2 cellular contexts compared by ENCODE assay signal in the genomic region with DNA sequence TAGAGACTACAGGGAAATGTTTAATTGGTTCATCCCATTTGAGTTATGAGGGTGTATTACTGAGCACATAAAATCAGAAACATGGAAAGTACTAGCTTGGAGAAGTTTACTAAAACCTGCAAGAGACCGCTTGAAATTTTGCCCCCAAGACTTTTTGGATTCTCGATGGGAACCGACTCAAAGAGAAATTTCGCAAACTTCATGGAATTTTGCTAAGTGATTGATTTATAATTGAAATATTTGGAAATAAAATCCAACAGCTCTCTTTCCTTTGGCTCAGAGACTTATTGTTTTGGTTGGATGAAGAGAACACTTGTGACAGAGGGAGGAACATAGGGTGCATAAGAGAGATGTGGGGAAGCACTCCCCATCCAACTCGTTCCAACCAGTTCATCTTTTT.
TF ChIP-seq lines count a peak whose summit lies in the region.

No MANE protein-coding gene starts in this region.

TF ChIP-seq in HepG2, 621 proteins besides CTCF, POLR2A, EP300 and RAD21 (continued from another document):
- TF ChIP-seq, protein P1, sequence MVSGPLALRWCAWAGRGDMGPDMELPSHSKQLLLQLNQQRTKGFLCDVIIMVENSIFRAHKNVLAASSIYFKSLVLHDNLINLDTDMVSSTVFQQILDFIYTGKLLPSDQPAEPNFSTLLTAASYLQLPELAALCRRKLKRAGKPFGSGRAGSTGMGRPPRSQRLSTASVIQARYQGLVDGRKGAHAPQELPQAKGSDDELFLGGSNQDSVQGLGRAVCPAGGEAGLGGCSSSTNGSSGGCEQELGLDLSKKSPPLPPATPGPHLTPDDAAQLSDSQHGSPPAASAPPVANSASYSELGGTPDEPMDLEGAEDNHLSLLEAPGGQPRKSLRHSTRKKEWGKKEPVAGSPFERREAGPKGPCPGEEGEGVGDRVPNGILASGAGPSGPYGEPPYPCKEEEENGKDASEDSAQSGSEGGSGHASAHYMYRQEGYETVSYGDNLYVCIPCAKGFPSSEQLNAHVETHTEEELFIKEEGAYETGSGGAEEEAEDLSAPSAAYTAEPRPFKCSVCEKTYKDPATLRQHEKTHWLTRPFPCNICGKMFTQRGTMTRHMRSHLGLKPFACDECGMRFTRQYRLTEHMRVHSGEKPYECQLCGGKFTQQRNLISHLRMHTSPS (CRISPR knock-in tag; IDR thresholded peaks at IDR 0.05; ENCODE audit: low read depth) = no peak
- no peak for TF ChIP-seq SNAPC5 (CRISPR knock-in tag; IDR thresholded peaks at IDR 0.05; ENCODE audit: borderline replicate concordance)
- TF ChIP-seq ZBTB33 (CRISPR knock-in tag; IDR thresholded peaks at IDR 0.05) = no peak
- TF ChIP-seq KMT2B (CRISPR knock-in tag; IDR thresholded peaks at IDR 0.05) = no peak

TF ChIP-seq in WTC11, 78 proteins besides CTCF, POLR2A, EP300 and RAD21 (continued from another document):
- TF ChIP-seq NFYB (CRISPR knock-in tag; conservative IDR thresholded peaks at IDR 0.05; ENCODE audit: low read depth) (no peak), IRF1 (CRISPR knock-in tag; IDR thresholded peaks at IDR 0.05) (no peak), ZNF263 (CRISPR knock-in tag; IDR thresholded peaks at IDR 0.05; ENCODE audit: low read depth) (no peak), MXD4 (CRISPR knock-in tag; IDR thresholded peaks at IDR 0.05; ENCODE audit: borderline replicate concordance) (no peak), FOXP4 (CRISPR knock-in tag; IDR thresholded peaks at IDR 0.05) (no peak), TEAD4 (CRISPR knock-in tag; IDR thresholded peaks at IDR 0.05) (no peak), IRF2 (CRISPR knock-in tag; IDR thresholded peaks at IDR 0.05; ENCODE audit: borderline replicate concordance, low read depth) (no peak)
- TF ChIP-seq, protein P2, sequence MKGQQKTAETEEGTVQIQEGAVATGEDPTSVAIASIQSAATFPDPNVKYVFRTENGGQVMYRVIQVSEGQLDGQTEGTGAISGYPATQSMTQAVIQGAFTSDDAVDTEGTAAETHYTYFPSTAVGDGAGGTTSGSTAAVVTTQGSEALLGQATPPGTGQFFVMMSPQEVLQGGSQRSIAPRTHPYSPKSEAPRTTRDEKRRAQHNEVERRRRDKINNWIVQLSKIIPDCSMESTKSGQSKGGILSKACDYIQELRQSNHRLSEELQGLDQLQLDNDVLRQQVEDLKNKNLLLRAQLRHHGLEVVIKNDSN (CRISPR knock-in tag; IDR thresholded peaks at IDR 0.05) = no peak
- TF ChIP-seq, protein P3, sequence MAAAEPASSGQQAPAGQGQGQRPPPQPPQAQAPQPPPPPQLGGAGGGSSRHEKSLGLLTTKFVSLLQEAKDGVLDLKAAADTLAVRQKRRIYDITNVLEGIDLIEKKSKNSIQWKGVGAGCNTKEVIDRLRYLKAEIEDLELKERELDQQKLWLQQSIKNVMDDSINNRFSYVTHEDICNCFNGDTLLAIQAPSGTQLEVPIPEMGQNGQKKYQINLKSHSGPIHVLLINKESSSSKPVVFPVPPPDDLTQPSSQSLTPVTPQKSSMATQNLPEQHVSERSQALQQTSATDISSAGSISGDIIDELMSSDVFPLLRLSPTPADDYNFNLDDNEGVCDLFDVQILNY (CRISPR knock-in tag; IDR thresholded peaks at IDR 0.05) = no peak
